17 cellular contexts compared by ENCODE assay signal in genomic region chr14:65864549-65864948, GRCh38.
DNase-seq lines count a peak whose midpoint lies in the region; ATAC-seq and TF ChIP-seq lines count a peak whose summit lies in the region.
"Had no signal": no experiment of that assay in that cellular context is flagged by ENCODE, and none has a peak within 500 bp of the region (broad histone marks: within the 10 kb centered on the region; RNA-seq: fewer than 3 reads in every experiment).

No MANE protein-coding gene starts in this region.

- no peak overlapping the region for H4K8ac ChIP-seq in mesendoderm (ENCODE audit: low read depth, low read length)

- H3K79me2 ChIP-seq in parathyroid adenoma = no peaks in the 10 kb centered on the region
- no peaks in the 10 kb centered on the region for H3K79me2 ChIP-seq in mesendoderm (ENCODE audit: control insufficient read depth, insufficient read depth, low read length)

- H3K27me3 ChIP-seq in parathyroid adenoma (ENCODE audit: control insufficient read depth, insufficient read depth, low read length) (no peaks in the 10 kb centered on the region), mesendoderm (ENCODE audit: insufficient read depth, low read length, poor library complexity) (no peaks in the 10 kb centered on the region)

- ATAC-seq in T-helper 17 cell (no peak), HG02759 (IDR thresholded peaks at IDR 0.05; ENCODE audit: unreplicated experiment) (no peak)
- ATAC-seq: PC-3 had no signal

- no peak overlapping the region for H2BK15ac ChIP-seq in mesendoderm (replicated peaks; ENCODE audit: low read depth)

- no peak overlapping the region for H3K4me2 ChIP-seq in parathyroid adenoma (ENCODE audit: low read length)
- H3K4me2 ChIP-seq in mesendoderm (ENCODE audit: low read length) = no peak overlapping the region

- no peak overlapping the region for H2BK5ac ChIP-seq in mesendoderm (ENCODE audit: low read length)

- H2BK120ac ChIP-seq in mesendoderm (ENCODE audit: low read depth, low read length) = no peak overlapping the region

- no CpG with 5 or more reads among the region's 4 CpGs for WGBS in mesendoderm (ENCODE audit: extremely low coverage, insufficient coverage, low lambda C conversion rate)

- H3K4me1 ChIP-seq in parathyroid adenoma (no peaks in the 10 kb centered on the region), mesendoderm (ENCODE audit: control insufficient read depth, low read depth, low read length) (no peaks in the 10 kb centered on the region)

- H3K27me3 Mint-ChIP-seq in activated T-cell treated with anti-CD3 and anti-CD28 coated beads, Interleukin-2, amount 50 U/mL, for 24 hours = no peaks in the 10 kb centered on the region
- no peaks in the 10 kb centered on the region for H3K27me3 Mint-ChIP-seq in T-helper 17 cell

- no peak overlapping the region for H3K18ac ChIP-seq in mesendoderm (ENCODE audit: low read length)

- H3K4me1 Mint-ChIP-seq in activated T-cell treated with anti-CD3 and anti-CD28 coated beads, Interleukin-2, amount 50 U/mL, for 24 hours (ENCODE audit: low read depth) = peaks cover 61% of the 10 kb centered on the region
- H3K4me1 Mint-ChIP-seq in T-helper 17 cell = peaks cover 43% of the 10 kb centered on the region
- H3K4me1 Mint-ChIP-seq: B cell, IgD-negative memory B cell had no signal

- H3K9ac ChIP-seq in parathyroid adenoma = no peak overlapping the region
- H3K9ac ChIP-seq in mesendoderm (ENCODE audit: low read length) = no peak overlapping the region

- H3K4me3 Mint-ChIP-seq in activated T-cell treated with anti-CD3 and anti-CD28 coated beads, Interleukin-2, amount 50 U/mL, for 24 hours = no peak overlapping the region
- no peak overlapping the region for H3K4me3 Mint-ChIP-seq in T-helper 17 cell
- H3K4me3 Mint-ChIP-seq: B cell had no signal

- no peak overlapping the region for H4K5ac ChIP-seq in mesendoderm (ENCODE audit: low read length)

- H3K36me3 Mint-ChIP-seq in activated T-cell treated with anti-CD3 and anti-CD28 coated beads, Interleukin-2, amount 50 U/mL, for 24 hours (ENCODE audit: low read depth) = no peaks in the 10 kb centered on the region
- no peaks in the 10 kb centered on the region for H3K36me3 Mint-ChIP-seq in T-helper 17 cell (ENCODE audit: low read depth)
- H3K36me3 Mint-ChIP-seq: IgD-negative memory B cell had no signal

- peak overlapping the region; percentile 10 for H3K27ac Mint-ChIP-seq in activated T-cell treated with anti-CD3 and anti-CD28 coated beads, Interleukin-2, amount 50 U/mL, for 24 hours
- peak overlapping the region; percentile 81 for H3K27ac Mint-ChIP-seq in T-helper 17 cell
- H3K27ac Mint-ChIP-seq: B cell had no signal

- H3K4ac ChIP-seq in mesendoderm (ENCODE audit: low read depth, low read length) = no peak overlapping the region

- DNase-seq in activated T-cell treated with anti-CD3 and anti-CD28 coated beads, Interleukin-2, amount 50 U/mL, for 24 hours = no peak
- DNase-seq in activated T-cell treated with anti-CD3 and anti-CD28 coated beads, Interleukin-2, amount 50 U/mL, for 48 hours = no peak
- peak; percentile 21 for DNase-seq in DMS79 treated with DMSO at 0.1 percent for 48 hours (lab: John Stamatoyannopoulos, UW)
- no peak for DNase-seq in T-helper 17 cell
- DNase-seq in mesendoderm = no peak
- no peak for DNase-seq in NCI-H2107 (lab: John Stamatoyannopoulos, UW)
- DNase-seq: DMS 273 treated with DMSO at 0.1 percent for 48 hours, HCEC 1CT, NCI-H1436 treated with DMSO at 0.1 percent for 48 hours, NCI-H2081 treated with DMSO at 0.1 percent for 48 hours, NCI-H226, NCI-H526, PC-3 had no signal

- TF ChIP-seq CTCF in parathyroid adenoma (IDR thresholded peaks at IDR 0.05) = no peak

- H3K36me3 ChIP-seq in parathyroid adenoma (ENCODE audit: control insufficient read depth, insufficient read depth, low read length) = no peaks in the 10 kb centered on the region
- no peaks in the 10 kb centered on the region for H3K36me3 ChIP-seq in mesendoderm (ENCODE audit: control insufficient read depth, insufficient read depth, low read length)

- H3K4me3 ChIP-seq in parathyroid adenoma (ENCODE audit: low read depth, low read length) (no peak overlapping the region), mesendoderm (ENCODE audit: low read length) (no peak overlapping the region)

- no peaks in the 10 kb centered on the region for H3K9me3 ChIP-seq in T-helper 17 cell (ENCODE audit: control insufficient read depth, low read length, poor library complexity, severe bottlenecking)
- H3K9me3 ChIP-seq in parathyroid adenoma (ENCODE audit: control insufficient read depth, low read length) = no peaks in the 10 kb centered on the region

- H3K9me3 Mint-ChIP-seq in activated T-cell treated with anti-CD3 and anti-CD28 coated beads, Interleukin-2, amount 50 U/mL, for 24 hours = no peaks in the 10 kb centered on the region

- no peak overlapping the region for H3K27ac ChIP-seq in parathyroid adenoma
- no peak overlapping the region for H3K27ac ChIP-seq in mesendoderm (ENCODE audit: low read depth, low read length)

- no peak overlapping the region for H3K56ac ChIP-seq in mesendoderm (ENCODE audit: low read length)

- no peak overlapping the region for H2AK5ac ChIP-seq in mesendoderm (ENCODE audit: low read length)

- H2AFZ ChIP-seq in parathyroid adenoma = peak overlapping the region; percentile 2

- no peak overlapping the region for H3K23ac ChIP-seq in mesendoderm (ENCODE audit: low read length)

- H3K79me1 ChIP-seq in mesendoderm (ENCODE audit: low read length) = no peaks in the 10 kb centered on the region
